8 cellular contexts compared by ENCODE assay signal in the genomic region with DNA sequence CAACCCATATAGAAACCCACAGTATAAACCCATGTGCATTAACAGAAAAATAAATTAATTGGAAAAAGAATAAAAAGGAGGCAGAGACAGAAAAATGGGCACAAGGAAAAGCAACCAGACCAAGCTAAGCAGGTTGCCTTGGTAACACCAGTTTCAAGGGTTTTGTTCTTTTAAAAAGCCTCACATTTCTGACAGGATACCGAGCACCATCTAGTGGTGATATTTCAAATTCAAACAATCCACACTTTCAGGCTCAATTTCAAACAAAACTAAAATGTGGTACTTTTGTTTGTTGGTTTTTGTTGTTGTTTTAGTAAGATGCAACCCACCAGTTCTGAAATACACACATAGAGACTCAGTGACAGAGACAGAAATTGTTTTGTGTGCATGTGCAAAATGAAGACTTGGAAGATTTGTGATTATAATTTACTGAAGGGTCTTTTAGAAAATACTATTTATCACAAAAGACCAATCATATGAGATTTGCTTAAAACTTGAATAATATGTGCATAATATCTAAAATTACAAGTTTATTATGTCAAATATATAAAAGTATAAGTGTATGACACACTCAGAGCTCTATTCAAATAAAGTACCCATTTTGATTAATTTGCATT.
DNase-seq lines count a peak whose midpoint lies in the region; ATAC-seq and TF ChIP-seq lines count a peak whose summit lies in the region.

No MANE protein-coding gene starts in this region.

- TF ChIP-seq CTCF in AG04450 (IDR thresholded peaks at IDR 0.05; ENCODE audit: low read depth, low read length) (peak; percentile 46), tibial artery (IDR thresholded peaks at IDR 0.05) (peak; percentile 34 to 40)

- no peak overlapping the region for H3K4me3 ChIP-seq in AG04450 (ENCODE audit: low read depth, low read length)
- H3K4me3 ChIP-seq in tibial artery = no peak overlapping the region

- DNase-seq in AG04450 (ENCODE audit: low read depth, low spot score) = peak; percentile 1
- peak; percentile 16 for DNase-seq in NCI-H1048 (lab: John Stamatoyannopoulos, UW)
- peak; percentile 21 for DNase-seq in SKM-1 (lab: John Stamatoyannopoulos, UW; ENCODE audit: unreplicated experiment)
- peak; percentile 20 for DNase-seq in glomerular endothelial cell (ENCODE audit: extremely low read depth, low read depth, low spot score)
- DNase-seq in tibial artery = no peak
- DNase-seq in activated CD4-positive, CD25-positive, alpha-beta regulatory T cell (lab: John Stamatoyannopoulos, UW) = no peak

- intact Hi-C loops in tibial artery (cut with DNase I; ENCODE audit: low total_unique reads) = no loop called here

- H3K9me3 ChIP-seq in AG04450 (ENCODE audit: control insufficient read depth, insufficient read depth, low read length) = no peaks in the 10 kb centered on the region
- H3K9me3 ChIP-seq in tibial artery = no peaks in the 10 kb centered on the region

- ATAC-seq in GM18502 (IDR thresholded peaks at IDR 0.05; ENCODE audit: poor library complexity, unreplicated experiment) (peak; percentile 95), HG02759 (IDR thresholded peaks at IDR 0.05; ENCODE audit: unreplicated experiment) (peak; percentile 98)

- POLR2A ChIA-PET in AG04450 (lab: Yijun Ruan, JAX) = no interaction called here

- H3K27me3 ChIP-seq in AG04450 (ENCODE audit: control insufficient read depth, insufficient read depth, low read length) (no peaks in the 10 kb centered on the region), tibial artery (no peaks in the 10 kb centered on the region)

- H3K27ac ChIP-seq in AG04450 (ENCODE audit: low read depth, low read length) (no peak overlapping the region), tibial artery (no peak overlapping the region)

- H3K4me1 ChIP-seq in tibial artery = no peaks in the 10 kb centered on the region

- CTCF ChIA-PET in AG04450 (lab: Charles Lee) = interaction anchor here (0.8 to 1.6 kb wide), 5 partner anchors 8 to 36 kb away, joined by 3 to 5 read pairs (median 4); no protein-coding TSS in a partner anchor

- H3K36me3 ChIP-seq in tibial artery = no peaks in the 10 kb centered on the region

Comparison
In these comparisons a context has a peak if more than half of its experiments do, and no peak if none do; other contexts are left out.
1. DNase-seq: peak in AG04450 (single experiment), NCI-H1048 (single experiment), SKM-1 (single experiment) and glomerular endothelial cell (single experiment); none in tibial artery (0 of 2) and activated CD4-positive, CD25-positive, alpha-beta regulatory T cell (0 of 4).